In the genomic region with DNA sequence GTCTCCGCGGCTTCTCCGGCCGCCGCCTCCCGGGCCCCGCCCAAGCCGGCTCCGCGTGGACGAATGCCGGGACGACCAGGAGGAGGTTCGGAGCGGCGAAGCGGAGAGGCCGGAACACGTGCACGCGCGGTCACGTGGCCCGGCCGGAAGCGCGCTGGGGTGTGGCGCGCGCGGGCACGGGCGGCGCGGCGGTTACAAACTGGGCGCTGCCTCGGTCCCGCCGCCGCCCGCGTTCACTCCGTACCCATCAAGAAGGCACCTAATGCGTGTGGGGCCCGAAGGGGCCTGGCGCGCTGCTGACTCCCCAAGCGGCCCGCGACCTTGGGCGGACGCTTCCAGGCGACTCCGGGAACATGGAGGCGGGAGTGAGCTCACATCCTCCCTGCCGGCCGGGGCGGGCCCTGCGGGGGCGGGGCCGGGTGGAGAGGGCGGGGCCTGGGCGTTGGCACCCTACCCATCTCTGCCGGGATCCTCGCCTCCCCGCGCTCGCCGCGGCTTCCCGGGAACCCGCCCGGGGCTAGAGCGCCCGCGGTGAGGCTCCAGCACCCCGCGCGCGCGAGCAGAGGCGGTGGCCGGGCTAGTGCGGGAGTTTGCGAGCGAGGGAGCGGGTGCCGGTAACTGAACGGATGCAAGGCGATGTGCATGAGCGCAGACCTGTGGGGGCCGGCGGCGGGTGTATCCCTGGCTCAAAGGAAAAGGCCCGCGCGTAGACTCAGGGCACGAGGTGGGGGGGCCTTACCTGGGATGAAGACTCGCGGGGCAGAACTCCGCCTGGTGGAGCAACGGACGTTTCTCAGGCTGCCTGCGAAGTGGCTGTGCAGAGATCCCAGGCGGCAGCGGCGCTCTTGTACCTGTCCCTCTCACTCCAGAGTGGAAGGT, we compare ENCODE assay signal across 1 cellular context.
TF ChIP-seq lines count a peak whose summit lies in the region.

A gene (minus strand): TSS at position 367 of the 879 bp plus-strand sequence. CDS start 424 bp downstream, outside the sequence.

TF ChIP-seq in HEK293, 187 proteins besides CTCF, POLR2A, EP300 and RAD21 (continued from another document and continues in another):
- TF ChIP-seq, protein P1, sequence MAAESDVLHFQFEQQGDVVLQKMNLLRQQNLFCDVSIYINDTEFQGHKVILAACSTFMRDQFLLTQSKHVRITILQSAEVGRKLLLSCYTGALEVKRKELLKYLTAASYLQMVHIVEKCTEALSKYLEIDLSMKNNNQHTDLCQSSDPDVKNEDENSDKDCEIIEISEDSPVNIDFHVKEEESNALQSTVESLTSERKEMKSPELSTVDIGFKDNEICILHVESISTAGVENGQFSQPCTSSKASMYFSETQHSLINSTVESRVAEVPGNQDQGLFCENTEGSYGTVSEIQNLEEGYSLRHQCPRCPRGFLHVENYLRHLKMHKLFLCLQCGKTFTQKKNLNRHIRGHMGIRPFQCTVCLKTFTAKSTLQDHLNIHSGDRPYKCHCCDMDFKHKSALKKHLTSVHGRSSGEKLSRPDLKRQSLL (tag by site-specific recombination; IDR thresholded peaks at IDR 0.05), result peak; percentile 85
- TF ChIP-seq, protein P2, sequence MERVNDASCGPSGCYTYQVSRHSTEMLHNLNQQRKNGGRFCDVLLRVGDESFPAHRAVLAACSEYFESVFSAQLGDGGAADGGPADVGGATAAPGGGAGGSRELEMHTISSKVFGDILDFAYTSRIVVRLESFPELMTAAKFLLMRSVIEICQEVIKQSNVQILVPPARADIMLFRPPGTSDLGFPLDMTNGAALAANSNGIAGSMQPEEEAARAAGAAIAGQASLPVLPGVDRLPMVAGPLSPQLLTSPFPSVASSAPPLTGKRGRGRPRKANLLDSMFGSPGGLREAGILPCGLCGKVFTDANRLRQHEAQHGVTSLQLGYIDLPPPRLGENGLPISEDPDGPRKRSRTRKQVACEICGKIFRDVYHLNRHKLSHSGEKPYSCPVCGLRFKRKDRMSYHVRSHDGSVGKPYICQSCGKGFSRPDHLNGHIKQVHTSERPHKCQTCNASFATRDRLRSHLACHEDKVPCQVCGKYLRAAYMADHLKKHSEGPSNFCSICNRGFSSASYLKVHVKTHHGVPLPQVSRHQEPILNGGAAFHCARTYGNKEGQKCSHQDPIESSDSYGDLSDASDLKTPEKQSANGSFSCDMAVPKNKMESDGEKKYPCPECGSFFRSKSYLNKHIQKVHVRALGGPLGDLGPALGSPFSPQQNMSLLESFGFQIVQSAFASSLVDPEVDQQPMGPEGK (tag by site-specific recombination; IDR thresholded peaks at IDR 0.05), result peak; percentile 56; the same call in 1 of the 2 replicates
- peak; percentile 76 for TF ChIP-seq ZIC2 (tag by site-specific recombination; IDR thresholded peaks at IDR 0.05)
- TF ChIP-seq PRDM1 (tag by site-specific recombination; IDR thresholded peaks at IDR 0.05), result no peak
- TF ChIP-seq ZNF792 (tag by site-specific recombination; IDR thresholded peaks at IDR 0.05), result no peak
- peak; percentile 49; the same call in 1 of the 2 replicates for TF ChIP-seq SP7 (tag by site-specific recombination; IDR thresholded peaks at IDR 0.05)
- peak; percentile 69 for TF ChIP-seq SP3 (tag by site-specific recombination; IDR thresholded peaks at IDR 0.05)
- peak; percentile 57; the same call in 1 of the 2 replicates for TF ChIP-seq KLF7 (tag by site-specific recombination; IDR thresholded peaks at IDR 0.05; ENCODE audit: borderline replicate concordance)
- TF ChIP-seq, protein P3, sequence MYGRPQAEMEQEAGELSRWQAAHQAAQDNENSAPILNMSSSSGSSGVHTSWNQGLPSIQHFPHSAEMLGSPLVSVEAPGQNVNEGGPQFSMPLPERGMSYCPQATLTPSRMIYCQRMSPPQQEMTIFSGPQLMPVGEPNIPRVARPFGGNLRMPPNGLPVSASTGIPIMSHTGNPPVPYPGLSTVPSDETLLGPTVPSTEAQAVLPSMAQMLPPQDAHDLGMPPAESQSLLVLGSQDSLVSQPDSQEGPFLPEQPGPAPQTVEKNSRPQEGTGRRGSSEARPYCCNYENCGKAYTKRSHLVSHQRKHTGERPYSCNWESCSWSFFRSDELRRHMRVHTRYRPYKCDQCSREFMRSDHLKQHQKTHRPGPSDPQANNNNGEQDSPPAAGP (tag by site-specific recombination; IDR thresholded peaks at IDR 0.05), result 0 out of 2 replicates have a peak, but pooled peaks have one; percentile 30
- TF ChIP-seq, protein P4, sequence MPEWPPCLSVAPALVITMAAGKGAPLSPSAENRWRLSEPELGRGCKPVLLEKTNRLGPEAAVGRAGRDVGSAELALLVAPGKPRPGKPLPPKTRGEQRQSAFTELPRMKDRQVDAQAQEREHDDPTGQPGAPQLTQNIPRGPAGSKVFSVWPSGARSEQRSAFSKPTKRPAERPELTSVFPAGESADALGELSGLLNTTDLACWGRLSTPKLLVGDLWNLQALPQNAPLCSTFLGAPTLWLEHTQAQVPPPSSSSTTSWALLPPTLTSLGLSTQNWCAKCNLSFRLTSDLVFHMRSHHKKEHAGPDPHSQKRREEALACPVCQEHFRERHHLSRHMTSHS (tag by site-specific recombination; IDR thresholded peaks at IDR 0.05), result no peak
- peak; percentile 68 for TF ChIP-seq ZFHX2 (tag by site-specific recombination; conservative IDR thresholded peaks at IDR 0.05)
- TF ChIP-seq, protein P5, sequence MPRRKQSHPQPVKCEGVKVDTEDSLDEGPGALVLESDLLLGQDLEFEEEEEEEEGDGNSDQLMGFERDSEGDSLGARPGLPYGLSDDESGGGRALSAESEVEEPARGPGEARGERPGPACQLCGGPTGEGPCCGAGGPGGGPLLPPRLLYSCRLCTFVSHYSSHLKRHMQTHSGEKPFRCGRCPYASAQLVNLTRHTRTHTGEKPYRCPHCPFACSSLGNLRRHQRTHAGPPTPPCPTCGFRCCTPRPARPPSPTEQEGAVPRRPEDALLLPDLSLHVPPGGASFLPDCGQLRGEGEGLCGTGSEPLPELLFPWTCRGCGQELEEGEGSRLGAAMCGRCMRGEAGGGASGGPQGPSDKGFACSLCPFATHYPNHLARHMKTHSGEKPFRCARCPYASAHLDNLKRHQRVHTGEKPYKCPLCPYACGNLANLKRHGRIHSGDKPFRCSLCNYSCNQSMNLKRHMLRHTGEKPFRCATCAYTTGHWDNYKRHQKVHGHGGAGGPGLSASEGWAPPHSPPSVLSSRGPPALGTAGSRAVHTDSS (tag by site-specific recombination; IDR thresholded peaks at IDR 0.05), result no peak
- peak; percentile 69; the same call in 1 of the 2 replicates for TF ChIP-seq YY1 (tag by site-specific recombination; IDR thresholded peaks at IDR 0.05)
- TF ChIP-seq EGR2 (tag by site-specific recombination; IDR thresholded peaks at IDR 0.05; ENCODE audit: low read depth), result peak; percentile 38
- TF ChIP-seq ZEB2 (tag by site-specific recombination; IDR thresholded peaks at IDR 0.05), result peak; percentile 64
- TF ChIP-seq, protein P6, sequence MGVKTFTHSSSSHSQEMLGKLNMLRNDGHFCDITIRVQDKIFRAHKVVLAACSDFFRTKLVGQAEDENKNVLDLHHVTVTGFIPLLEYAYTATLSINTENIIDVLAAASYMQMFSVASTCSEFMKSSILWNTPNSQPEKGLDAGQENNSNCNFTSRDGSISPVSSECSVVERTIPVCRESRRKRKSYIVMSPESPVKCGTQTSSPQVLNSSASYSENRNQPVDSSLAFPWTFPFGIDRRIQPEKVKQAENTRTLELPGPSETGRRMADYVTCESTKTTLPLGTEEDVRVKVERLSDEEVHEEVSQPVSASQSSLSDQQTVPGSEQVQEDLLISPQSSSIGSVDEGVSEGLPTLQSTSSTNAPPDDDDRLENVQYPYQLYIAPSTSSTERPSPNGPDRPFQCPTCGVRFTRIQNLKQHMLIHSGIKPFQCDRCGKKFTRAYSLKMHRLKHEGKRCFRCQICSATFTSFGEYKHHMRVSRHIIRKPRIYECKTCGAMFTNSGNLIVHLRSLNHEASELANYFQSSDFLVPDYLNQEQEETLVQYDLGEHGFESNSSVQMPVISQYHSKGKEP (tag by site-specific recombination; IDR thresholded peaks at IDR 0.05), result peak; percentile 45; the same call in 1 of the 2 replicates
- TF ChIP-seq ZFP69B (tag by site-specific recombination; IDR thresholded peaks at IDR 0.05), result 0 out of 2 replicates have a peak, but pooled peaks have one; percentile 11
- TF ChIP-seq, protein P7, sequence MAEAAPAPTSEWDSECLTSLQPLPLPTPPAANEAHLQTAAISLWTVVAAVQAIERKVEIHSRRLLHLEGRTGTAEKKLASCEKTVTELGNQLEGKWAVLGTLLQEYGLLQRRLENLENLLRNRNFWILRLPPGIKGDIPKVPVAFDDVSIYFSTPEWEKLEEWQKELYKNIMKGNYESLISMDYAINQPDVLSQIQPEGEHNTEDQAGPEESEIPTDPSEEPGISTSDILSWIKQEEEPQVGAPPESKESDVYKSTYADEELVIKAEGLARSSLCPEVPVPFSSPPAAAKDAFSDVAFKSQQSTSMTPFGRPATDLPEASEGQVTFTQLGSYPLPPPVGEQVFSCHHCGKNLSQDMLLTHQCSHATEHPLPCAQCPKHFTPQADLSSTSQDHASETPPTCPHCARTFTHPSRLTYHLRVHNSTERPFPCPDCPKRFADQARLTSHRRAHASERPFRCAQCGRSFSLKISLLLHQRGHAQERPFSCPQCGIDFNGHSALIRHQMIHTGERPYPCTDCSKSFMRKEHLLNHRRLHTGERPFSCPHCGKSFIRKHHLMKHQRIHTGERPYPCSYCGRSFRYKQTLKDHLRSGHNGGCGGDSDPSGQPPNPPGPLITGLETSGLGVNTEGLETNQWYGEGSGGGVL (tag by site-specific recombination; IDR thresholded peaks at IDR 0.05), result peak; percentile 76
- 0 out of 2 replicates have a peak, but pooled peaks have one; percentile 30 for TF ChIP-seq ZSCAN30 (tag by site-specific recombination; IDR thresholded peaks at IDR 0.05)
- no peak for TF ChIP-seq ZNF426 (tag by site-specific recombination; IDR thresholded peaks at IDR 0.05)
- TF ChIP-seq, protein P8, sequence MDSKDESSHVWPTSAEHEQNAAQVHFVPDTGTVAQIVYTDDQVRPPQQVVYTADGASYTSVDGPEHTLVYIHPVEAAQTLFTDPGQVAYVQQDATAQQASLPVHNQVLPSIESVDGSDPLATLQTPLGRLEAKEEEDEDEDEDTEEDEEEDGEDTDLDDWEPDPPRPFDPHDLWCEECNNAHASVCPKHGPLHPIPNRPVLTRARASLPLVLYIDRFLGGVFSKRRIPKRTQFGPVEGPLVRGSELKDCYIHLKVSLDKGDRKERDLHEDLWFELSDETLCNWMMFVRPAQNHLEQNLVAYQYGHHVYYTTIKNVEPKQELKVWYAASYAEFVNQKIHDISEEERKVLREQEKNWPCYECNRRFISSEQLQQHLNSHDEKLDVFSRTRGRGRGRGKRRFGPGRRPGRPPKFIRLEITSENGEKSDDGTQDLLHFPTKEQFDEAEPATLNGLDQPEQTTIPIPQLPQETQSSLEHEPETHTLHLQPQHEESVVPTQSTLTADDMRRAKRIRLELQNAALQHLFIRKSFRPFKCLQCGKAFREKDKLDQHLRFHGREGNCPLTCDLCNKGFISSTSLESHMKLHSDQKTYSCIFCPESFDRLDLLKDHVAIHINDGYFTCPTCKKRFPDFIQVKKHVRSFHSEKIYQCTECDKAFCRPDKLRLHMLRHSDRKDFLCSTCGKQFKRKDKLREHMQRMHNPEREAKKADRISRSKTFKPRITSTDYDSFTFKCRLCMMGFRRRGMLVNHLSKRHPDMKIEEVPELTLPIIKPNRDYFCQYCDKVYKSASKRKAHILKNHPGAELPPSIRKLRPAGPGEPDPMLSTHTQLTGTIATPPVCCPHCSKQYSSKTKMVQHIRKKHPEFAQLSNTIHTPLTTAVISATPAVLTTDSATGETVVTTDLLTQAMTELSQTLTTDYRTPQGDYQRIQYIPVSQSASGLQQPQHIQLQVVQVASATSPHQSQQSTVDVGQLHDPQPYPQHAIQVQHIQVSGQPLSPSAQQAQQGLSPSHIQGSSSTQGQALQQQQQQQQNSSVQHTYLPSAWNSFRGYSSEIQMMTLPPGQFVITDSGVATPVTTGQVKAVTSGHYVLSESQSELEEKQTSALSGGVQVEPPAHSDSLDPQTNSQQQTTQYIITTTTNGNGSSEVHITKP (tag by site-specific recombination; IDR thresholded peaks at IDR 0.05), result peak; percentile 30; the same call in 1 of the 2 replicates
- TF ChIP-seq ZNF239 (tag by site-specific recombination; IDR thresholded peaks at IDR 0.05), result no peak
- TF ChIP-seq IKZF3 (tag by site-specific recombination; IDR thresholded peaks at IDR 0.05), result peak; percentile 47
- peak; percentile 74 for TF ChIP-seq SP2 (tag by site-specific recombination; IDR thresholded peaks at IDR 0.05)
- TF ChIP-seq FEZF1 (tag by site-specific recombination; IDR thresholded peaks at IDR 0.05), result peak; percentile 30; the same call in 1 of the 2 replicates
- TF ChIP-seq GLIS2 (tag by site-specific recombination; IDR thresholded peaks at IDR 0.05), result peak; percentile 77
- peak; percentile 59 for TF ChIP-seq ZNF335 (tag by site-specific recombination; conservative IDR thresholded peaks at IDR 0.05)
- TF ChIP-seq, protein P9, sequence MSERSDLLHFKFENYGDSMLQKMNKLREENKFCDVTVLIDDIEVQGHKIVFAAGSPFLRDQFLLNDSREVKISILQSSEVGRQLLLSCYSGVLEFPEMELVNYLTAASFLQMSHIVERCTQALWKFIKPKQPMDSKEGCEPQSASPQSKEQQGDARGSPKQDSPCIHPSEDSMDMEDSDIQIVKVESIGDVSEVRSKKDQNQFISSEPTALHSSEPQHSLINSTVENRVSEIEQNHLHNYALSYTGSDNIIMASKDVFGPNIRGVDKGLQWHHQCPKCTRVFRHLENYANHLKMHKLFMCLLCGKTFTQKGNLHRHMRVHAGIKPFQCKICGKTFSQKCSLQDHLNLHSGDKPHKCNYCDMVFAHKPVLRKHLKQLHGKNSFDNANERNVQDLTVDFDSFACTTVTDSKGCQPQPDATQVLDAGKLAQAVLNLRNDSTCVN (tag by site-specific recombination; optimal IDR thresholded peaks at IDR 0.05), result peak; percentile 79
- peak; percentile 27; the same call in 1 of the 2 replicates for TF ChIP-seq ZNF561 (tag by site-specific recombination; IDR thresholded peaks at IDR 0.05; ENCODE audit: borderline replicate concordance)
- peak; percentile 88 for TF ChIP-seq ZNF423 (tag by site-specific recombination; IDR thresholded peaks at IDR 0.05)
- TF ChIP-seq, protein P10, sequence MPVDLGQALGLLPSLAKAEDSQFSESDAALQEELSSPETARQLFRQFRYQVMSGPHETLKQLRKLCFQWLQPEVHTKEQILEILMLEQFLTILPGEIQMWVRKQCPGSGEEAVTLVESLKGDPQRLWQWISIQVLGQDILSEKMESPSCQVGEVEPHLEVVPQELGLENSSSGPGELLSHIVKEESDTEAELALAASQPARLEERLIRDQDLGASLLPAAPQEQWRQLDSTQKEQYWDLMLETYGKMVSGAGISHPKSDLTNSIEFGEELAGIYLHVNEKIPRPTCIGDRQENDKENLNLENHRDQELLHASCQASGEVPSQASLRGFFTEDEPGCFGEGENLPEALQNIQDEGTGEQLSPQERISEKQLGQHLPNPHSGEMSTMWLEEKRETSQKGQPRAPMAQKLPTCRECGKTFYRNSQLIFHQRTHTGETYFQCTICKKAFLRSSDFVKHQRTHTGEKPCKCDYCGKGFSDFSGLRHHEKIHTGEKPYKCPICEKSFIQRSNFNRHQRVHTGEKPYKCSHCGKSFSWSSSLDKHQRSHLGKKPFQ (tag by site-specific recombination; IDR thresholded peaks at IDR 0.05), result no peak
- TF ChIP-seq ZNF510 (tag by site-specific recombination; IDR thresholded peaks at IDR 0.05; ENCODE audit: insufficient replicate concordance), result no peak
- TF ChIP-seq, protein P11, sequence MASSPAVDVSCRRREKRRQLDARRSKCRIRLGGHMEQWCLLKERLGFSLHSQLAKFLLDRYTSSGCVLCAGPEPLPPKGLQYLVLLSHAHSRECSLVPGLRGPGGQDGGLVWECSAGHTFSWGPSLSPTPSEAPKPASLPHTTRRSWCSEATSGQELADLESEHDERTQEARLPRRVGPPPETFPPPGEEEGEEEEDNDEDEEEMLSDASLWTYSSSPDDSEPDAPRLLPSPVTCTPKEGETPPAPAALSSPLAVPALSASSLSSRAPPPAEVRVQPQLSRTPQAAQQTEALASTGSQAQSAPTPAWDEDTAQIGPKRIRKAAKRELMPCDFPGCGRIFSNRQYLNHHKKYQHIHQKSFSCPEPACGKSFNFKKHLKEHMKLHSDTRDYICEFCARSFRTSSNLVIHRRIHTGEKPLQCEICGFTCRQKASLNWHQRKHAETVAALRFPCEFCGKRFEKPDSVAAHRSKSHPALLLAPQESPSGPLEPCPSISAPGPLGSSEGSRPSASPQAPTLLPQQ (tag by site-specific recombination; IDR thresholded peaks at IDR 0.05), result no peak; the same call in none of the 2 replicates
